38 cellular contexts compared by ENCODE assay signal in the genomic region with DNA sequence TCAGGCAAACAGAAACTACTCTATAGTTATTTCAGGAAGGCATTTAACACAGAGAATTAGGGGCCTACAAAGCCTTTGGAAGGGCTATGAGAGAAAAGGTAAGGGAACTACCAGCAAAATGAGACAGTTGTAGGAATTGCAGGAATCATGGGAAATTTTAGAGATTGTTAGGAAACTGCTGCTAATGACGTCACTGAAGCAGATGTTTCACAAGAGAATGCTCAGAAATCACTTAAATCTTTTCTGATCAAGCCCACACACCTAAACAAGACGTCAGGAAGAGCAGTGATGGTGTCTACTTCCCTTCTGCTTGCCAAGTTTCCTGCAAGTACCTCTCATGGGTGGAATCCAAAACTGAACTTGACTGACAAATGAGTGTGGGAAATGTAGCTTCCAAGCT. TPM values are rescaled to one million over a fixed set of nuclear protein-coding genes. Genes with fewer than 3 reads are reported as not detected.
"Had no signal": no experiment of that assay in that cellular context is flagged by ENCODE, and none has a peak within 500 bp of the region (broad histone marks: within the 10 kb centered on the region; RNA-seq: fewer than 3 reads in every experiment).

No MANE protein-coding gene starts in this region.

- H3K4me3 ChIP-seq: adrenal gland, breast epithelium, cardiac muscle cell, colonic mucosa, esophagus squamous epithelium, gastroesophageal sphincter had no signal

- H3K4me1 ChIP-seq: adrenal gland, breast epithelium, colonic mucosa, esophagus squamous epithelium, gastroesophageal sphincter had no signal

- H3K4me3 Mint-ChIP-seq: activated CD4-positive, alpha-beta memory T cell treated with anti-CD3 and anti-CD28 coated beads for 36 hours; activated CD4-positive, alpha-beta T cell treated with anti-CD3 and anti-CD28 coated beads for 36 hours; activated CD4-positive, alpha-beta T cell treated with anti-CD3 and anti-CD28 coated beads, Interleukin-2, amount 10 ng/mL, durations not matched to agents 24 days and 14 days; activated CD8-positive, alpha-beta memory T cell treated with anti-CD3 and anti-CD28 coated beads, Interleukin-2, amount 10 ng/mL, durations not matched to agents 7 days and 5 days; activated CD8-positive, alpha-beta T cell treated with anti-CD3 and anti-CD28 coated beads, Interleukin-2, amount 10 ng/mL, durations not matched to agents 7 days and 5 days; activated naive CD4-positive, alpha-beta T cell treated with anti-CD3 and anti-CD28 coated beads for 36 hours; activated naive CD4-positive, alpha-beta T cell treated with anti-CD3 and anti-CD28 coated beads, Interleukin-2, amount 50 U/mL, for 24 hours; activated naive CD8-positive, alpha-beta T cell treated with anti-CD3 and anti-CD28 coated beads for 36 hours; activated naive CD8-positive, alpha-beta T cell treated with anti-CD3 and anti-CD28 coated beads, Interleukin-2, amount 50 U/mL, for 24 hours; activated T-helper 1 cell treated with anti-CD3 and anti-CD28 coated beads, Interleukin-12 subunit alpha, Interleukin-12 subunit beta, Interleukin-2, Interleukin-4 antibody, amounts not matched to agents 30 ng/mL and 10 ng/mL and 1 ng/mL, durations not matched to agents 14 hours and 24 hours and 36 hours; brain; T-helper 17 cell had no signal

- H3K27ac Mint-ChIP-seq: activated CD4-positive, alpha-beta memory T cell treated with anti-CD3 and anti-CD28 coated beads for 36 hours; activated CD4-positive, alpha-beta T cell treated with anti-CD3 and anti-CD28 coated beads for 36 hours; activated CD4-positive, alpha-beta T cell treated with anti-CD3 and anti-CD28 coated beads, Interleukin-2, amount 10 ng/mL, durations not matched to agents 24 days and 14 days; activated CD8-positive, alpha-beta memory T cell treated with anti-CD3 and anti-CD28 coated beads, Interleukin-2, amount 10 ng/mL, durations not matched to agents 7 days and 5 days; activated CD8-positive, alpha-beta T cell treated with anti-CD3 and anti-CD28 coated beads, Interleukin-2, amount 10 ng/mL, durations not matched to agents 7 days and 5 days; activated naive CD4-positive, alpha-beta T cell treated with anti-CD3 and anti-CD28 coated beads for 36 hours; activated naive CD4-positive, alpha-beta T cell treated with anti-CD3 and anti-CD28 coated beads, Interleukin-2, amount 50 U/mL, for 24 hours; activated naive CD8-positive, alpha-beta T cell treated with anti-CD3 and anti-CD28 coated beads for 36 hours; activated naive CD8-positive, alpha-beta T cell treated with anti-CD3 and anti-CD28 coated beads, Interleukin-2, amount 50 U/mL, for 24 hours; activated T-helper 1 cell treated with anti-CD3 and anti-CD28 coated beads, Interleukin-12 subunit alpha, Interleukin-12 subunit beta, Interleukin-2, Interleukin-4 antibody, amounts not matched to agents 30 ng/mL and 10 ng/mL and 1 ng/mL, durations not matched to agents 14 hours and 24 hours and 36 hours; activated T-helper 2 cell treated with anti-CD3 and anti-CD28 coated beads, Interferon-gamma antibody, Interleukin-2, Interleukin-4, amounts not matched to agents 10 μg/mL and 5 μg/mL and 100 μg/mL, durations not matched to agents 14 hours and 24 hours and 36 hours; brain; T-helper 17 cell had no signal

- H3K27me3 Mint-ChIP-seq: activated CD4-positive, alpha-beta memory T cell treated with anti-CD3 and anti-CD28 coated beads for 36 hours; activated CD4-positive, alpha-beta T cell treated with anti-CD3 and anti-CD28 coated beads, Interleukin-2, amount 10 ng/mL, durations not matched to agents 24 days and 14 days; activated CD8-positive, alpha-beta memory T cell treated with anti-CD3 and anti-CD28 coated beads, Interleukin-2, amount 10 ng/mL, durations not matched to agents 7 days and 5 days; brain had no signal

- H3K9me3 ChIP-seq: adrenal gland, breast epithelium, colonic mucosa, esophagus squamous epithelium, gastroesophageal sphincter had no signal

- H3K27ac ChIP-seq: adrenal gland, breast epithelium, cardiac muscle cell, colonic mucosa, epithelial cell of prostate, esophagus squamous epithelium, gastroesophageal sphincter had no signal

- DNase-seq: activated CD4-positive, alpha-beta memory T cell treated with anti-CD3 and anti-CD28 coated beads for 36 hours; activated CD4-positive, alpha-beta T cell treated with anti-CD3 and anti-CD28 coated beads for 36 hours; activated CD4-positive, alpha-beta T cell treated with anti-CD3 and anti-CD28 coated beads, Interleukin-2, amount 10 ng/mL, durations not matched to agents 24 days and 14 days; activated CD4-positive, CD25-positive, alpha-beta regulatory T cell; activated CD4-positive, CD25-positive, alpha-beta regulatory T cell treated with anti-CD3 and anti-CD28 coated beads, Interleukin-2, amount 50 U/mL, for 72 hours; activated CD8-positive, alpha-beta memory T cell treated with anti-CD3 and anti-CD28 coated beads, Interleukin-2, amount 10 ng/mL, durations not matched to agents 7 days and 5 days; activated CD8-positive, alpha-beta memory T cell treated with anti-CD3 and anti-CD28 coated beads, Interleukin-2, amount 50 U/mL, for 4 hours; activated CD8-positive, alpha-beta T cell treated with anti-CD3 and anti-CD28 coated beads, Interleukin-2, amount 10 ng/mL, durations not matched to agents 7 days and 5 days; activated effector memory CD4-positive, alpha-beta T cell treated with anti-CD3 and anti-CD28 coated beads, Interleukin-2, amount 50 U/mL, for 16 hours; activated naive CD4-positive, alpha-beta T cell treated with anti-CD3 and anti-CD28 coated beads for 36 hours; activated naive CD8-positive, alpha-beta T cell treated with anti-CD3 and anti-CD28 coated beads for 36 hours; activated naive CD8-positive, alpha-beta T cell treated with anti-CD3 and anti-CD28 coated beads, Interleukin-2, amount 50 U/mL, for 24 hours; activated T-cell treated with anti-CD3 and anti-CD28 coated beads, Interleukin-2, amount 50 U/mL, for 1 hour; activated T-cell treated with anti-CD3 and anti-CD28 coated beads, Interleukin-2, amount 50 U/mL, for 48 hours; adrenal gland; amygdala; aorta; central memory CD4-positive, alpha-beta T cell; cerebellar nuclear complex; colonic mucosa; effector CD8-positive, alpha-beta T cell; esophagus squamous epithelium; foreskin melanocyte; T-helper 1 cell; T-helper 17 cell had no signal

- H3K36me3 ChIP-seq: adrenal gland, breast epithelium, cardiac muscle cell, colonic mucosa, esophagus squamous epithelium, gastroesophageal sphincter had no signal

- H3K27me3 ChIP-seq: cardiac muscle cell, colonic mucosa, esophagus squamous epithelium, gastroesophageal sphincter had no signal

- FAIRE-seq: endometrium, endothelial cell of umbilical vein had no signal

- H3K36me3 Mint-ChIP-seq: activated CD4-positive, alpha-beta memory T cell treated with anti-CD3 and anti-CD28 coated beads for 36 hours; activated CD8-positive, alpha-beta memory T cell treated with anti-CD3 and anti-CD28 coated beads, Interleukin-2, amount 10 ng/mL, durations not matched to agents 7 days and 5 days; activated naive CD4-positive, alpha-beta T cell treated with anti-CD3 and anti-CD28 coated beads, Interleukin-2, amount 50 U/mL, for 24 hours; activated naive CD8-positive, alpha-beta T cell treated with anti-CD3 and anti-CD28 coated beads for 36 hours had no signal

- H3K4me1 Mint-ChIP-seq: activated CD4-positive, alpha-beta T cell treated with anti-CD3 and anti-CD28 coated beads for 36 hours; activated CD4-positive, alpha-beta T cell treated with anti-CD3 and anti-CD28 coated beads, Interleukin-2, amount 10 ng/mL, durations not matched to agents 24 days and 14 days; activated CD8-positive, alpha-beta memory T cell treated with anti-CD3 and anti-CD28 coated beads, Interleukin-2, amount 10 ng/mL, durations not matched to agents 7 days and 5 days; activated naive CD4-positive, alpha-beta T cell treated with anti-CD3 and anti-CD28 coated beads, Interleukin-2, amount 50 U/mL, for 24 hours; activated naive CD8-positive, alpha-beta T cell treated with anti-CD3 and anti-CD28 coated beads for 36 hours; activated naive CD8-positive, alpha-beta T cell treated with anti-CD3 and anti-CD28 coated beads, Interleukin-2, amount 50 U/mL, for 24 hours; brain; T-helper 17 cell had no signal

- H3K9me3 Mint-ChIP-seq: activated CD4-positive, alpha-beta memory T cell treated with anti-CD3 and anti-CD28 coated beads for 36 hours; activated CD4-positive, alpha-beta T cell treated with anti-CD3 and anti-CD28 coated beads, Interleukin-2, amount 10 ng/mL, durations not matched to agents 24 days and 14 days; activated naive CD4-positive, alpha-beta T cell treated with anti-CD3 and anti-CD28 coated beads for 36 hours; activated naive CD4-positive, alpha-beta T cell treated with anti-CD3 and anti-CD28 coated beads, Interleukin-2, amount 50 U/mL, for 24 hours; activated naive CD8-positive, alpha-beta T cell treated with anti-CD3 and anti-CD28 coated beads for 36 hours; activated naive CD8-positive, alpha-beta T cell treated with anti-CD3 and anti-CD28 coated beads, Interleukin-2, amount 50 U/mL, for 24 hours; activated T-helper 1 cell treated with anti-CD3 and anti-CD28 coated beads, Interleukin-12 subunit alpha, Interleukin-12 subunit beta, Interleukin-2, Interleukin-4 antibody, amounts not matched to agents 30 ng/mL and 10 ng/mL and 1 ng/mL, durations not matched to agents 14 hours and 24 hours and 36 hours; activated T-helper 2 cell treated with anti-CD3 and anti-CD28 coated beads, Interferon-gamma antibody, Interleukin-2, Interleukin-4, amounts not matched to agents 10 μg/mL and 5 μg/mL and 100 μg/mL, durations not matched to agents 14 hours and 24 hours and 36 hours had no signal

RNA-seq across cellular contexts. Expression of a gene that starts 5.1 kb away (rescaled TPM):
- total RNA-seq: activated CD4-positive, alpha-beta memory T cell treated with anti-CD3 and anti-CD28 coated beads for 36 hours; activated CD4-positive, alpha-beta T cell treated with anti-CD3 and anti-CD28 coated beads for 36 hours; activated CD4-positive, alpha-beta T cell treated with anti-CD3 and anti-CD28 coated beads, Interleukin-2, amount 10 ng/mL, durations not matched to agents 24 days and 14 days; activated CD8-positive, alpha-beta memory T cell treated with anti-CD3 and anti-CD28 coated beads for 36 hours; activated CD8-positive, alpha-beta memory T cell treated with anti-CD3 and anti-CD28 coated beads, Interleukin-2, amount 10 ng/mL, durations not matched to agents 7 days and 5 days; activated CD8-positive, alpha-beta T cell treated with anti-CD3 and anti-CD28 coated beads, Interleukin-2, amount 10 ng/mL, durations not matched to agents 7 days and 5 days; activated naive CD4-positive, alpha-beta T cell treated with anti-CD3 and anti-CD28 coated beads for 36 hours; activated naive CD8-positive, alpha-beta T cell treated with anti-CD3 and anti-CD28 coated beads for 36 hours; activated T-helper 1 cell treated with anti-CD3 and anti-CD28 coated beads, Interleukin-12 subunit alpha, Interleukin-12 subunit beta, Interleukin-2, Interleukin-4 antibody, amounts not matched to agents 30 ng/mL and 10 ng/mL and 1 ng/mL, durations not matched to agents 14 hours and 24 hours and 36 hours; activated T-helper 2 cell treated with anti-CD3 and anti-CD28 coated beads, Interferon-gamma antibody, Interleukin-2, Interleukin-4, amounts not matched to agents 10 μg/mL and 5 μg/mL and 100 μg/mL, durations not matched to agents 14 hours and 24 hours and 36 hours; adrenal gland; aorta; breast epithelium; cardiac muscle cell; colonic mucosa; dermis microvascular lymphatic vessel endothelial cell; endothelial cell of umbilical vein; esophagus squamous epithelium; gastroesophageal sphincter; glomerular endothelial cell; T-helper 17 cell had no signal
